8 cellular contexts compared by ENCODE assay signal in the genomic region with DNA sequence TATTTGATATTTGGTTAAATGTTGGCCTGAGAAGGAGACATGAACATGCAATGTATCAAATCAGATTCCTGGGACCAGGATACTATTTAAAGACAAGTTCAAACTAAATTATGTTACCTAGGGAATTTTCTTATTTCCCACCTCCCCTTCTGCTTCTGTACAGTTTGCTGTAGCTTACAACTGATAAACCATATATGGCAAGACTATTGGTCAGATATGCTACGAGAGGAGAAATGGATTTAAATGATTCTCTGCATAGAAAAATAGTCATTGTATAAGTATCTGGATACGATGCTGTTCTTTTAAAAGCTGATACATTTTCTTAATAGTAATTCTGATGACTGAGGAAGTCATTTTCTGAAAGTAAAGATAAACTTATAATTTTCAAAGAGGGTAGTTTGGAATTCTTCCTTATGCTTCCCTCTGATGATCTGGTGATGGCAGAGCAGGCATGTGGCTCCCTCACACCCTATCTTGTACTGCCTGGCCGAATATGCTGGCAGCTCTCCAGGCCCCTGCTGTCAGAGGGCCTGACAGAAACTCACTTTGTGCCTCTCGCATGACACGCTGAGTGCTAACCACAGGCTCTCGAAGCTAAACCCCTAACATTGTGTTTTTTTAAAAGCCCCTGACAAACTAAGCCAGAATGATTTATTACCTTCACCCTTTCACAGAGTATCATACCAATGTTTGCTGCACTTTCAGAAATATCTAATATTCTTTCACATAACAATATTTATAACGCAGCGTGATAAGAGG. TPM values are rescaled to one million over a fixed set of nuclear protein-coding genes. Genes with fewer than 3 reads are reported as not detected.
DNase-seq lines count a peak whose midpoint lies in the region; ATAC-seq, FAIRE-seq and TF ChIP-seq lines count a peak whose summit lies in the region.
"Had no signal": no experiment of that assay in that cellular context is flagged by ENCODE, and none has a peak within 500 bp of the region (broad histone marks: within the 10 kb centered on the region; RNA-seq: fewer than 3 reads in every experiment).

No MANE protein-coding gene starts in this region.

- no peaks in the 10 kb centered on the region for H4K20me1 ChIP-seq in H9 (ENCODE audit: control insufficient read depth, insufficient read depth, insufficient read length)

- no CpG with 5 or more reads among the region's 8 CpGs for WGBS in H9 (ENCODE audit: extremely low coverage, insufficient read length, low lambda C conversion rate)

- peaks cover 4% of the 10 kb centered on the region for H3K79me1 ChIP-seq in H9 (ENCODE audit: insufficient read depth, low read depth, low read length, poor library complexity, severe bottlenecking)

- H3K9me3 ChIP-seq in H9 (ENCODE audit: control insufficient read depth, low read depth, low read length): no peaks in the 10 kb centered on the region

- H3K27ac Mint-ChIP-seq in H9 (peak overlapping the region in 2 of 3 experiments; percentile 66 to 89; a peak in 4 of 7 replicates), progenitor cell of endocrine pancreas (peak overlapping the region; percentile 67)
- H3K27ac Mint-ChIP-seq: activated CD4-positive, alpha-beta memory T cell treated with anti-CD3 and anti-CD28 coated beads, Interleukin-2, amount 10 ng/mL, durations not matched to agents 7 days and 5 days had no signal

- H3K4me3 Mint-ChIP-seq in H9 (peak overlapping the region in 1 of 2 experiments; percentile 22; a peak in 1 of 5 replicates), progenitor cell of endocrine pancreas (ENCODE audit: low read depth) (no peak overlapping the region)
- H3K4me3 Mint-ChIP-seq: activated CD4-positive, alpha-beta memory T cell treated with anti-CD3 and anti-CD28 coated beads, Interleukin-2, amount 10 ng/mL, durations not matched to agents 7 days and 5 days had no signal

- no peak overlapping the region for H3K18ac ChIP-seq in H9 (ENCODE audit: insufficient read length, low read depth, low read length)

- no peak overlapping the region for H3K56ac ChIP-seq in H9 (ENCODE audit: insufficient read length, low read depth, low read length)

- TF ChIP-seq CTCF in H9 (conservative IDR thresholded peaks at IDR 0.05) (no peak), astrocyte of the cerebellum (IDR thresholded peaks at IDR 0.05; ENCODE audit: low read depth, low read length, missing control alignments) (no peak), progenitor cell of endocrine pancreas (IDR thresholded peaks at IDR 0.05; ENCODE audit: unreplicated experiment) (no peak)

- H2BK20ac ChIP-seq in H9 (ENCODE audit: low read depth, low read length, poor library complexity, severe bottlenecking): no peak overlapping the region

- no peak overlapping the region for H3K4me3 ChIP-seq in astrocyte of the cerebellum (ENCODE audit: low read depth, low read length)

- no peak overlapping the region for H4K8ac ChIP-seq in H9 (replicated peaks; ENCODE audit: insufficient read length, low read depth, low read length)

- FAIRE-seq in frontal cortex (lab: Jason Lieb, UNC): no peak

- no peaks in the 10 kb centered on the region for H3K27me3 ChIP-seq in H9 (ENCODE audit: insufficient read depth, low read length)

- peaks cover 2% of the 10 kb centered on the region; the same call in 1 of the 2 replicates for H3K4me1 ChIP-seq in H9 (ENCODE audit: insufficient read depth, low read length)

- H3T11ph ChIP-seq in H9 (ENCODE audit: low read length): no peak overlapping the region

- no peak overlapping the region for H2AK5ac ChIP-seq in H9 (ENCODE audit: insufficient read length, low read length)

- ATAC-seq in HG03095 (IDR thresholded peaks at IDR 0.05; ENCODE audit: unreplicated experiment): no peak

- H3K14ac ChIP-seq in H9 (ENCODE audit: insufficient read depth, low read length): no peak overlapping the region

- H3K4me1 Mint-ChIP-seq in H9 (peaks cover 46 to 62% of the 10 kb centered on the region in 2 experiments), progenitor cell of endocrine pancreas (ENCODE audit: low read depth) (peaks cover 27% of the 10 kb centered on the region)

- H2BK15ac ChIP-seq in H9 (ENCODE audit: low read depth, low read length): no peak overlapping the region

- H3K27me3 Mint-ChIP-seq in H9 (ENCODE audit: low read depth) (no peaks in the 10 kb centered on the region), progenitor cell of endocrine pancreas (no peaks in the 10 kb centered on the region)
- H3K27me3 Mint-ChIP-seq: activated CD4-positive, alpha-beta memory T cell treated with anti-CD3 and anti-CD28 coated beads, Interleukin-2, amount 10 ng/mL, durations not matched to agents 7 days and 5 days had no signal

- no peak overlapping the region for H2BK12ac ChIP-seq in H9 (ENCODE audit: insufficient read length, low read depth, low read length)

- no peak overlapping the region for H3K4ac ChIP-seq in H9 (ENCODE audit: low read depth, low read length)

- H3K36me3 Mint-ChIP-seq in H9 (ENCODE audit: insufficient read depth in 1 of 3, low read depth in 3 of 3) (peaks cover 14 to 38% (median 37%) of the 10 kb centered on the region in 3 experiments; a peak in 6 of 7 replicates), progenitor cell of endocrine pancreas (ENCODE audit: insufficient read depth) (peaks cover 10% of the 10 kb centered on the region)

- H3K27ac ChIP-seq in H9 (ENCODE audit: insufficient read length, low read depth, low read length): no peak overlapping the region

- no peak overlapping the region for H3K23ac ChIP-seq in H9 (ENCODE audit: insufficient read length, low read depth, low read length)

- no peak overlapping the region for H4K91ac ChIP-seq in H9 (ENCODE audit: insufficient read length, low read depth, low read length)

- H3K9me3 Mint-ChIP-seq in H9 (no peaks in the 10 kb centered on the region), progenitor cell of endocrine pancreas (ENCODE audit: low read depth) (no peaks in the 10 kb centered on the region)
- H3K9me3 Mint-ChIP-seq: activated CD4-positive, alpha-beta memory T cell treated with anti-CD3 and anti-CD28 coated beads, Interleukin-2, amount 10 ng/mL, durations not matched to agents 7 days and 5 days had no signal

- DNase-seq in H9: no peak
- DNase-seq in MV-4-11 (lab: John Stamatoyannopoulos, UW): peak; percentile 81
- peak; percentile 64 for DNase-seq in astrocyte of the cerebellum (ENCODE audit: low read depth)
- DNase-seq in progenitor cell of endocrine pancreas (ENCODE audit: low spot score, unreplicated experiment): no peak
- DNase-seq in frontal cortex (ENCODE audit: low spot score in 2 of 2): no peak
- DNase-seq in AG20443 (ENCODE audit: low spot score): no peak
- DNase-seq: activated CD4-positive, alpha-beta memory T cell treated with anti-CD3 and anti-CD28 coated beads, Interleukin-2, amount 10 ng/mL, durations not matched to agents 7 days and 5 days had no signal

- no peak overlapping the region for H2AFZ ChIP-seq in H9 (ENCODE audit: low read length)

- H3K9ac ChIP-seq in H9 (ENCODE audit: extremely low read depth, insufficient read length, low read length): no peak overlapping the region

- in situ Hi-C loops in astrocyte of the cerebellum (cut with HindIII; ENCODE audit: low sequenced_read_pairs): no loop called here

- H4K5ac ChIP-seq in H9 (ENCODE audit: insufficient read length, low read depth, low read length): no peak overlapping the region

- H3K23me2 ChIP-seq in H9 (ENCODE audit: insufficient read length, low read depth, low read length, poor library complexity, severe bottlenecking): no peaks in the 10 kb centered on the region

- no peak overlapping the region for H2BK120ac ChIP-seq in H9 (ENCODE audit: low read depth, low read length, poor library complexity, severe bottlenecking)

- no peak overlapping the region for H2BK5ac ChIP-seq in H9 (ENCODE audit: insufficient read length, low read length)

- H3K4me2 ChIP-seq in H9 (ENCODE audit: insufficient read depth, insufficient read length, low read length): no peak overlapping the region

- no peaks in the 10 kb centered on the region for H3K79me2 ChIP-seq in H9 (ENCODE audit: insufficient read depth, low read length)

RNA-seq across cellular contexts. Expression of a gene that starts 19.4 kb away (rescaled TPM):
- total RNA-seq in H9 (2021): 48.7 and 54.0 TPM in 2 replicates
- 24.6 and 25.3 TPM in 2 replicates for total RNA-seq in progenitor cell of endocrine pancreas
- 21.6 TPM for total RNA-seq in frontal cortex

RNA-seq across cellular contexts. Expression of a gene that starts 40.7 kb away (rescaled TPM):
- 0.13 TPM in 1 of 2 replicates, not detected in the other for total RNA-seq in H9 (2021)
- 26.4 and 27.9 TPM in 2 replicates for total RNA-seq in progenitor cell of endocrine pancreas
- 19.6 TPM for total RNA-seq in frontal cortex
- total RNA-seq: activated CD4-positive, alpha-beta memory T cell treated with anti-CD3 and anti-CD28 coated beads, Interleukin-2, amount 10 ng/mL, durations not matched to agents 7 days and 5 days had no signal

Comparison
In these comparisons a context has a peak if more than half of its experiments do, and no peak if none do; other contexts are left out.
1. DNase-seq: peak in MV-4-11 (single experiment) and astrocyte of the cerebellum (single experiment); none in H9 (single experiment), progenitor cell of endocrine pancreas (single experiment), frontal cortex (0 of 2) and AG20443 (single experiment).
2. RNA of a gene that starts 40.7 kb away (total RNA-seq): 26.4 to 27.9 TPM in progenitor cell of endocrine pancreas and 19.6 TPM in frontal cortex (single experiment); 0.13 TPM in H9; every median in the first group is over 10 times any median in the second.